In genomic region chr2:207163815-207164747, GRCh38 we compare ENCODE assay signal across 8 cellular contexts. TPM values are rescaled to one million over a fixed set of nuclear protein-coding genes. Genes with fewer than 3 reads are reported as not detected.
A peak's percentile ranks its signal among the peaks of the same experiment; 100 is the strongest.
DNase-seq lines count a peak whose midpoint lies in the region; ATAC-seq and TF ChIP-seq lines count a peak whose summit lies in the region.

No MANE protein-coding gene starts in this region.

- intact Hi-C loops in esophagus squamous epithelium (cut with DNase I) (loop anchor here (10.0 kb wide), 1 partner anchor 301 kb away; no protein-coding TSS in a partner anchor), transverse colon (cut with DNase I; ENCODE audit: low total_unique reads) (loop anchor here (10.0 kb wide), 1 partner anchor 91 kb away; no protein-coding TSS in a partner anchor)

- TF ChIP-seq CTCF in AG04449 (IDR thresholded peaks at IDR 0.05; ENCODE audit: insufficient read depth, low read length, missing control alignments): no peak
- no peak for TF ChIP-seq CTCF in WERI-Rb-1 (IDR thresholded peaks at IDR 0.05; ENCODE audit: low read depth, low read length)
- TF ChIP-seq CTCF in esophagus squamous epithelium (IDR thresholded peaks at IDR 0.05): no peak
- no peak for TF ChIP-seq CTCF in transverse colon (IDR thresholded peaks at IDR 0.05)

- H3K9me3 ChIP-seq in GM23248 (ENCODE audit: low read depth) (no peaks in the 10 kb centered on the region), WERI-Rb-1 (ENCODE audit: severe bottlenecking) (no peaks in the 10 kb centered on the region), esophagus squamous epithelium (no peaks in the 10 kb centered on the region), muscle layer of colon (ENCODE audit: low read length) (no peaks in the 10 kb centered on the region), transverse colon (no peaks in the 10 kb centered on the region)

- H4K20me1 ChIP-seq in GM23248 (ENCODE audit: insufficient read depth): peaks cover 13% of the 10 kb centered on the region; the same call in 1 of the 2 replicates

- H3F3A ChIP-seq in GM23248 (ENCODE audit: insufficient read depth): peaks cover 82% of the 10 kb centered on the region

- H3K27ac ChIP-seq in GM23248 (peak overlapping the region; percentile 98), WERI-Rb-1 (peak overlapping the region; percentile 77), esophagus squamous epithelium (peak overlapping the region; percentile 93 to 100 (median 100)), muscle layer of colon (ENCODE audit: low read depth, low read length) (peak overlapping the region; percentile 95), transverse colon (peak overlapping the region; percentile 99 to 100 (median 100))

- H3K36me3 ChIP-seq in GM23248 (ENCODE audit: low read depth) (no peaks in the 10 kb centered on the region), WERI-Rb-1 (peaks cover 3% of the 10 kb centered on the region; the same call in 1 of the 2 replicates), esophagus squamous epithelium (no peaks in the 10 kb centered on the region), muscle layer of colon (ENCODE audit: insufficient read depth, low read length) (no peaks in the 10 kb centered on the region), transverse colon (no peaks in the 10 kb centered on the region)

- 0 to 3% methylated on average over 20 of the region's 20 CpGs for WGBS in GM23248 (ENCODE audit: low coverage in 1 of 2, low lambda C conversion rate in 2 of 2, missing lambda C conversion rate in 2 of 2), 2 experiments
- 0 to 3% methylated on average over 19 to 20 of the region's 20 CpGs for WGBS in esophagus squamous epithelium, 2 donors
- WGBS in transverse colon (ENCODE audit: low coverage in 1 of 2), 2 donors: 4 to 5% methylated on average over 6 to 20 of the region's 20 CpGs

- no peak for DNase-seq in AG04449 (ENCODE audit: low read depth, low spot score)
- peak; percentile 63 for DNase-seq in GM23248
- peak; percentile 78 for DNase-seq in WERI-Rb-1
- peak; percentile 2 for DNase-seq in esophagus squamous epithelium (lab: John Stamatoyannopoulos, UW)
- DNase-seq in transverse colon: peak; percentile 52

- peak overlapping the region; percentile 99 for H3K4me2 ChIP-seq in GM23248 (ENCODE audit: unreplicated experiment)

- H3K9ac ChIP-seq in GM23248 (peak overlapping the region; percentile 100), muscle layer of colon (ENCODE audit: low read length) (peak overlapping the region; percentile 97)

- H3K4me3 ChIP-seq in AG04449 (ENCODE audit: low read depth, low read length): peak overlapping the region; percentile 96
- H3K4me3 ChIP-seq in GM23248: peak overlapping the region; percentile 99
- peak overlapping the region; percentile 69 for H3K4me3 ChIP-seq in WERI-Rb-1 (ENCODE audit: low read depth, low read length)
- H3K4me3 ChIP-seq in esophagus squamous epithelium: peak overlapping the region; percentile 68 to 91 (median 76)
- H3K4me3 ChIP-seq in muscle layer of colon (ENCODE audit: low read depth in 1 of 2, low read length in 2 of 2): peak overlapping the region; percentile 78 to 79
- H3K4me3 ChIP-seq in transverse colon: peak overlapping the region; percentile 53 to 87 (median 78)

- H2AFZ ChIP-seq in GM23248: no peak overlapping the region

- CTCF ChIA-PET in AG04449 (lab: Yijun Ruan, JAX): interaction anchor here (1.0 to 7.3 kb wide), 6 partner anchors 82 to 364 kb away, joined by 3 to 56 read pairs (median 5); no protein-coding TSS in a partner anchor

- H3K27me3 ChIP-seq in GM23248 (replicated peaks; ENCODE audit: insufficient read depth): no peaks in the 10 kb centered on the region
- H3K27me3 ChIP-seq in WERI-Rb-1 (ENCODE audit: insufficient read depth, low read depth, severe bottlenecking): no peaks in the 10 kb centered on the region
- H3K27me3 ChIP-seq in esophagus squamous epithelium: no peaks in the 10 kb centered on the region
- no peaks in the 10 kb centered on the region for H3K27me3 ChIP-seq in muscle layer of colon (ENCODE audit: control insufficient read depth in 1 of 2, insufficient read depth in 2 of 2, low read length in 2 of 2)
- peaks cover 32% of the 10 kb centered on the region for H3K27me3 ChIP-seq in transverse colon

- no peak for TF ChIP-seq EP300 in transverse colon (IDR thresholded peaks at IDR 0.05; ENCODE audit: low read depth)

- peaks cover 67% of the 10 kb centered on the region for H3K79me2 ChIP-seq in GM23248 (ENCODE audit: insufficient read depth)

- H3K4me1 ChIP-seq in GM23248 (ENCODE audit: insufficient read depth) (peaks cover 41% of the 10 kb centered on the region), esophagus squamous epithelium (peaks cover 8 to 65% (median 19%) of the 10 kb centered on the region in 3 donors), muscle layer of colon (ENCODE audit: insufficient read depth, low read length) (peaks cover 53% of the 10 kb centered on the region), transverse colon (peaks cover 8 to 33% (median 17%) of the 10 kb centered on the region in 4 donors)

- ATAC-seq in GM19324 (IDR thresholded peaks at IDR 0.05; ENCODE audit: low FRiP score, unreplicated experiment) (no peak), HG02588 (IDR thresholded peaks at IDR 0.05; ENCODE audit: unreplicated experiment) (no peak)

- no peaks in the 10 kb centered on the region for H3K9me2 ChIP-seq in GM23248 (ENCODE audit: insufficient read depth)

- TF ChIP-seq POLR2A in esophagus squamous epithelium (IDR thresholded peaks at IDR 0.05) (peak in 2 of 4 donors; percentile 25 to 38), transverse colon (IDR thresholded peaks at IDR 0.05) (peak; percentile 25)

- in situ Hi-C loops in GM23248 (cut with MboI) (loop anchor here (10.0 kb wide), 1 partner anchor 311 kb away; no protein-coding TSS in a partner anchor), transverse colon (cut with MboI; ENCODE audit: low pct_ligation_motif_present in 1 of 4, low pct_unique_long_range_greater_than_20kb in 1 of 4, low sequenced_read_pairs in 3 of 4) (loop anchor here in 1 of 4 donors (25.0 kb wide), 1 partner anchor 98 kb away; no protein-coding TSS in a partner anchor)

- POLR2A ChIA-PET in AG04449 (lab: Yijun Ruan, JAX): interaction anchor here (0.9 to 8.6 kb wide), 11 partner anchors 75 to 366 kb away, joined by 3 to 207 read pairs (median 7); partner anchors contain the start of gene CREB1

RNA-seq across cellular contexts. Expression of gene KLF7, which starts 1.7 kb away (rescaled TPM):
- 22.5 and 43.0 TPM in 2 replicates for total RNA-seq in GM23248 (2014; rRNA removed; shearing (Covaris generic))
- polyA plus RNA-seq in GM23248 (2016; fragmentation: Nextera tagmentation; extraction: Ambion mirVana): 35.8 and 39.4 TPM in 2 replicates
- 10 to 100 TPM in 3 of 4 donors, 1 to 10 TPM in 1; 6.5 to 24.8 (median 15.2) TPM for total RNA-seq in esophagus squamous epithelium
- 10 to 100 TPM in 1 of 4 donors, 1 to 10 TPM in 3; 6.2 to 43.4 (median 6.8) TPM for total RNA-seq in transverse colon
